8 cellular contexts compared by ENCODE assay signal in the genomic region with DNA sequence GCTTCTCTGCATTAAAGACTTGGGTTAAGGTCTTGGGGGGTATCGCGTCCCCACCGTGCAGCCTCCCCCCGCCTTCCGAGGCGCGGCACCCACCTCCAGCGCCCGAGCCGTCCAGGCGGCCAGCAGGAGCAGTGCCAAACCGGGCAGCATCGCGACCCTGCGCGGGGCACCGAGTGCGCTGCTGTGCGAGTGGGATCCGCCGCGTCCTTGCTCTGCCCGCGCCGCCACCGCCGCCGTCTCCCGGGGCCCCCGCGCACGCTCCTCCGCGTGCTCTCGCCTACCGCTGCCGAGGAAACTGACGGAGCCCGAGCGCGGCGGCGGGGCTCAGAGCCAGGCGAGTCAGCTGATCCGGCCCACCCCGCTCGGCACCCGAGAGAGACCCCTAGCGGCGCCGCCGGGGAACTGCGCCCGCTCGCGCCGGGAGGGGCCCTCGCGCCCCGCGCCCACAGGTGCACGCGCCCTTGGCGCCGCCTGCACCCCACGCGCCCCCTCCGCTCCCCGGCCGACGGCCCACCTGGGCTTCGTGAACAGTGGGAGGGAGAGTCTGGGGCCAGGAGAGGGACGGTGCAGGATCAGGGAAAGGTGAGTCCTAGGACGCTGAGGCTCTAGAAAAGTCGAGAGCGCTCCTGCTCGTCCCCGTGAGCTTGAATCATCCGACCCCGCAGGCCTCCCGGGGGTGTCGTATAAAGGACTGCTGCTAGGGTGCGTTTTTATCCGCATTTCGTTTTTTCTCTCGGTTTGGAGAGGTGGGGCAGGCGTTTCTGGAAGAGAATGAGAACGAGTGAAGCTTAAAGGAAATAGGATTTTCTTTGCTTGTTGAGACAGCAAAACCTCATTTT. TPM values are rescaled to one million over a fixed set of nuclear protein-coding genes. Genes with fewer than 3 reads are reported as not detected.
DNase-seq lines count a peak whose midpoint lies in the region; ATAC-seq and TF ChIP-seq lines count a peak whose summit lies in the region.

A gene (minus strand): TSS at position 300 of the 839 bp plus-strand sequence. CDS start 150 bp downstream, at position 150.

- peaks cover 35% of the 10 kb centered on the region for H3K4me1 Mint-ChIP-seq in osteocyte (ENCODE audit: unreplicated experiment)

- H3K27ac ChIP-seq in SK-N-MC (peak within 1 kb of the TSS; percentile 78), testis (peak within 1 kb of the TSS; percentile 96 to 97)

- H3K9me3 ChIP-seq in SK-N-MC (ENCODE audit: low read depth, low read length) (no peaks in the 10 kb centered on the region), testis (no peaks in the 10 kb centered on the region)

- intact Hi-C loops in testis (cut with DNase I; ENCODE audit: low total_unique reads): loop anchor here (10.0 kb wide), 1 partner anchor 286 kb away; no protein-coding TSS in a partner anchor

- peak within 1 kb of the TSS; percentile 98 for H3K4me3 ChIP-seq in SK-N-MC
- H3K4me3 ChIP-seq in testis: peak within 1 kb of the TSS; percentile 95 to 100

- no peaks in the 10 kb centered on the region for H3K27me3 ChIP-seq in testis

- H3K36me3 Mint-ChIP-seq in activated naive CD4-positive, alpha-beta T cell treated with anti-CD3 and anti-CD28 coated beads, Interleukin-2, amount 50 U/mL, for 72 hours: peaks cover 9 to 12% of the 10 kb centered on the region in 2 donors
- H3K36me3 Mint-ChIP-seq in osteocyte (ENCODE audit: unreplicated experiment): no peaks in the 10 kb centered on the region

- TF ChIP-seq CTCF in osteocyte (IDR thresholded peaks at IDR 0.05) (peak; percentile 98), testis (IDR thresholded peaks at IDR 0.05) (peak; percentile 97 to 100 (median 100))

- H3K27ac Mint-ChIP-seq in activated naive CD4-positive, alpha-beta T cell treated with anti-CD3 and anti-CD28 coated beads, Interleukin-2, amount 50 U/mL, for 72 hours: peak within 1 kb of the TSS; percentile 71 to 93
- H3K27ac Mint-ChIP-seq in osteocyte (ENCODE audit: unreplicated experiment): peak within 1 kb of the TSS; percentile 86

- peaks cover 16% of the 10 kb centered on the region for H3K4me1 ChIP-seq in testis

- TF ChIP-seq POLR2A in testis (IDR thresholded peaks at IDR 0.05): peak; percentile 25

- no peaks in the 10 kb centered on the region for H3K9me3 Mint-ChIP-seq in activated naive CD4-positive, alpha-beta T cell treated with anti-CD3 and anti-CD28 coated beads, Interleukin-2, amount 50 U/mL, for 72 hours
- H3K9me3 Mint-ChIP-seq in osteocyte (ENCODE audit: unreplicated experiment): no peaks in the 10 kb centered on the region

- DNase-seq in Daoy (ENCODE audit: low read depth) (peak; percentile 90), Kasumi-1 (lab: John Stamatoyannopoulos, UW) (peak; percentile 65 to 71), SK-N-MC (ENCODE audit: low read depth, low spot score) (no peak), glomerular visceral epithelial cell (ENCODE audit: extremely low spot score) (peak; percentile 84), osteocyte (ENCODE audit: extremely low spot score, unreplicated experiment) (peak; percentile 96), testis (peak; percentile 90)
- peak; percentile 90 to 99 for DNase-seq in activated naive CD4-positive, alpha-beta T cell treated with anti-CD3 and anti-CD28 coated beads, Interleukin-2, amount 50 U/mL, for 72 hours (ENCODE audit: low spot score in 2 of 2)

- H3K36me3 ChIP-seq in SK-N-MC (ENCODE audit: insufficient read depth, low read length): peaks cover 16% of the 10 kb centered on the region; the same call in 1 of the 2 replicates
- no peaks in the 10 kb centered on the region for H3K36me3 ChIP-seq in testis (ENCODE audit: low read depth, missing control alignments)

- 0 to 1% methylated on average over 17 to 59 of the region's 88 CpGs for WGBS in testis, 2 donors

- H3K27me3 Mint-ChIP-seq in osteocyte (ENCODE audit: unreplicated experiment): no peaks in the 10 kb centered on the region

- ATAC-seq in GM21737 (IDR thresholded peaks at IDR 0.05; ENCODE audit: unreplicated experiment): peak; percentile 73
- ATAC-seq in activated naive CD4-positive, alpha-beta T cell treated with anti-CD3 and anti-CD28 coated beads, Interleukin-2, amount 50 U/mL, for 72 hours: peak; percentile 85 to 87

- H3K4me3 Mint-ChIP-seq in osteocyte (ENCODE audit: unreplicated experiment): peak within 1 kb of the TSS; percentile 97

- H3K9ac ChIP-seq in SK-N-MC (ENCODE audit: insufficient read length): peak within 1 kb of the TSS; percentile 95

RNA-seq across cellular contexts. Expression of the gene that starts here (rescaled TPM):
- 156 and 162 TPM in 2 replicates for total RNA-seq in Daoy (2014; rRNA removed; shearing (Covaris generic))
- 10 to 100 TPM; 38.5 to 81.4 TPM for total RNA-seq in activated naive CD4-positive, alpha-beta T cell treated with anti-CD3 and anti-CD28 coated beads, Interleukin-2, amount 50 U/mL, for 72 hours
- total RNA-seq in osteocyte (698 and 749 TPM in 2 replicates), testis (100 to 1,000 TPM; 390 to 670 TPM)
- polyA plus RNA-seq in testis (ENCODE audit: insufficient read depth, low read depth, low replicate concordance): 409 TPM
